Comparison of ENCODE assay signal across 32 cellular contexts in genomic region chr16:49436181-49436580, GRCh38.
"Had no signal": no experiment of that assay in that cellular context is flagged by ENCODE, and none has a peak within 500 bp of the region (broad histone marks: within the 10 kb centered on the region; RNA-seq: fewer than 3 reads in every experiment).

No MANE protein-coding gene starts in this region.

- H3K9me3 ChIP-seq: ascending aorta had no signal

- H3K9me3 Mint-ChIP-seq: activated B cell treated with CpG ODN at 0.5 μM for 24 hours; activated CD4-positive, alpha-beta memory T cell treated with anti-CD3 and anti-CD28 coated beads for 36 hours; activated CD4-positive, alpha-beta T cell treated with anti-CD3 and anti-CD28 coated beads, Interleukin-2, amount 10 ng/mL, durations not matched to agents 24 days and 14 days; activated CD8-positive, alpha-beta T cell treated with anti-CD3 and anti-CD28 coated beads for 36 hours; activated naive CD4-positive, alpha-beta T cell treated with anti-CD3 and anti-CD28 coated beads for 36 hours; activated naive CD4-positive, alpha-beta T cell treated with anti-CD3 and anti-CD28 coated beads, Interleukin-2, amount 50 U/mL, for 24 hours; activated naive CD8-positive, alpha-beta T cell treated with anti-CD3 and anti-CD28 coated beads, Interleukin-2, amount 10 ng/mL, durations not matched to agents 7 days and 5 days; activated naive CD8-positive, alpha-beta T cell treated with anti-CD3 and anti-CD28 coated beads, Interleukin-2, amount 50 U/mL, for 24 hours; activated T-cell treated with anti-CD3 and anti-CD28 coated beads, Interleukin-2, amount 50 U/mL, for 24 hours; activated T-helper 2 cell treated with anti-CD3 and anti-CD28 coated beads, Interferon-gamma antibody, Interleukin-2, Interleukin-4, amounts not matched to agents 10 μg/mL and 5 μg/mL and 100 μg/mL, durations not matched to agents 14 hours and 24 hours and 36 hours; brain; central memory CD8-positive, alpha-beta T cell; T-helper 1 cell treated with Interleukin-12 subunit alpha and Interleukin-12 subunit beta and Interleukin-4 antibody, amounts not matched to agents 30 μg/mL and 1 μg/mL, for 36 hours; T-helper 2 cell treated with Interferon-gamma antibody and Interleukin-4, amounts not matched to agents 5 μg/mL and 100 μg/mL, for 36 hours had no signal

- H3K27me3 ChIP-seq: ascending aorta had no signal

- H3K36me3 ChIP-seq: ascending aorta, cardiac muscle cell had no signal

- H3K4me1 Mint-ChIP-seq: central memory CD8-positive, alpha-beta T cell had no signal

- H3K36me3 Mint-ChIP-seq: activated CD4-positive, alpha-beta memory T cell treated with anti-CD3 and anti-CD28 coated beads for 36 hours; activated naive CD4-positive, alpha-beta T cell treated with anti-CD3 and anti-CD28 coated beads, Interleukin-2, amount 50 U/mL, for 24 hours; activated naive CD8-positive, alpha-beta T cell; activated naive CD8-positive, alpha-beta T cell treated with anti-CD3 and anti-CD28 coated beads, Interleukin-2, amount 10 ng/mL, durations not matched to agents 7 days and 5 days; brain had no signal

- DNase-seq: activated B cell treated with CpG ODN at 0.5 μM for 24 hours; activated CD4-positive, alpha-beta memory T cell treated with anti-CD3 and anti-CD28 coated beads for 36 hours; activated CD4-positive, alpha-beta T cell treated with anti-CD3 and anti-CD28 coated beads for 4 hours; activated CD4-positive, alpha-beta T cell treated with anti-CD3 and anti-CD28 coated beads, Interleukin-2, amount 10 ng/mL, durations not matched to agents 24 days and 14 days; activated CD4-positive, alpha-beta T cell treated with anti-CD3 and anti-CD28 coated beads, Interleukin-2, amount 50 U/mL, for 1 hour; activated CD4-positive, alpha-beta T cell treated with anti-CD3 and anti-CD28 coated beads, Interleukin-2, amount 50 U/mL, for 4 hours; activated CD4-positive, CD25-positive, alpha-beta regulatory T cell treated with anti-CD3 and anti-CD28 coated beads, Interleukin-2, amount 50 U/mL, for 72 hours; activated CD8-positive, alpha-beta memory T cell treated with anti-CD3 and anti-CD28 coated beads, Interleukin-2, amount 50 U/mL, for 48 hours; activated CD8-positive, alpha-beta T cell treated with anti-CD3 and anti-CD28 coated beads for 36 hours; activated effector memory CD4-positive, alpha-beta T cell treated with Interleukin-2 at 50 U/mL for 16 hours; activated gamma-delta T cell; activated naive CD4-positive, alpha-beta T cell treated with anti-CD3 and anti-CD28 coated beads for 36 hours; activated naive CD8-positive, alpha-beta T cell treated with anti-CD3 and anti-CD28 coated beads, Interleukin-2, amount 50 U/mL, for 24 hours; activated T-cell treated with anti-CD3 and anti-CD28 coated beads, Interleukin-2, amount 50 U/mL, for 24 hours; activated T-cell treated with anti-CD3 and anti-CD28 coated beads, Interleukin-2, amount 50 U/mL, for 48 hours; amygdala; anterior cingulate cortex; caudate nucleus; T-helper 1 cell; T-helper 2 cell; T-helper 9 cell had no signal

- H3K4me3 Mint-ChIP-seq: activated B cell treated with CpG ODN at 0.5 μM for 24 hours; activated CD4-positive, alpha-beta memory T cell treated with anti-CD3 and anti-CD28 coated beads for 36 hours; activated CD4-positive, alpha-beta T cell treated with anti-CD3 and anti-CD28 coated beads, Interleukin-2, amount 10 ng/mL, durations not matched to agents 24 days and 14 days; activated CD8-positive, alpha-beta T cell treated with anti-CD3 and anti-CD28 coated beads for 36 hours; activated naive CD4-positive, alpha-beta T cell treated with anti-CD3 and anti-CD28 coated beads for 36 hours; activated naive CD4-positive, alpha-beta T cell treated with anti-CD3 and anti-CD28 coated beads, Interleukin-2, amount 50 U/mL, for 24 hours; activated naive CD8-positive, alpha-beta T cell; activated naive CD8-positive, alpha-beta T cell treated with anti-CD3 and anti-CD28 coated beads, Interleukin-2, amount 10 ng/mL, durations not matched to agents 7 days and 5 days; activated naive CD8-positive, alpha-beta T cell treated with anti-CD3 and anti-CD28 coated beads, Interleukin-2, amount 50 U/mL, for 24 hours; activated T-cell treated with anti-CD3 and anti-CD28 coated beads, Interleukin-2, amount 50 U/mL, for 24 hours; brain; central memory CD8-positive, alpha-beta T cell; T-helper 1 cell treated with Interleukin-12 subunit alpha and Interleukin-12 subunit beta and Interleukin-4 antibody, amounts not matched to agents 30 μg/mL and 1 μg/mL, for 36 hours; T-helper 2 cell treated with Interferon-gamma antibody and Interleukin-4, amounts not matched to agents 5 μg/mL and 100 μg/mL, for 36 hours had no signal

- H3K27ac ChIP-seq: ascending aorta, cardiac muscle cell, VCaP had no signal

- H3K4me3 ChIP-seq: ascending aorta, cardiac muscle cell had no signal

- H3K27ac Mint-ChIP-seq: activated B cell treated with CpG ODN at 0.5 μM for 24 hours; activated CD4-positive, alpha-beta memory T cell treated with anti-CD3 and anti-CD28 coated beads for 36 hours; activated CD4-positive, alpha-beta T cell treated with anti-CD3 and anti-CD28 coated beads, Interleukin-2, amount 10 ng/mL, durations not matched to agents 24 days and 14 days; activated CD8-positive, alpha-beta T cell treated with anti-CD3 and anti-CD28 coated beads for 36 hours; activated naive CD4-positive, alpha-beta T cell treated with anti-CD3 and anti-CD28 coated beads for 36 hours; activated naive CD4-positive, alpha-beta T cell treated with anti-CD3 and anti-CD28 coated beads, Interleukin-2, amount 50 U/mL, for 24 hours; activated naive CD8-positive, alpha-beta T cell; activated naive CD8-positive, alpha-beta T cell treated with anti-CD3 and anti-CD28 coated beads, Interleukin-2, amount 10 ng/mL, durations not matched to agents 7 days and 5 days; activated naive CD8-positive, alpha-beta T cell treated with anti-CD3 and anti-CD28 coated beads, Interleukin-2, amount 50 U/mL, for 24 hours; activated T-cell treated with anti-CD3 and anti-CD28 coated beads, Interleukin-2, amount 50 U/mL, for 24 hours; activated T-helper 2 cell treated with anti-CD3 and anti-CD28 coated beads, Interferon-gamma antibody, Interleukin-2, Interleukin-4, amounts not matched to agents 10 μg/mL and 5 μg/mL and 100 μg/mL, durations not matched to agents 14 hours and 24 hours and 36 hours; T-helper 1 cell treated with Interleukin-12 subunit alpha and Interleukin-12 subunit beta and Interleukin-4 antibody, amounts not matched to agents 30 μg/mL and 1 μg/mL, for 36 hours; T-helper 2 cell treated with Interferon-gamma antibody and Interleukin-4, amounts not matched to agents 5 μg/mL and 100 μg/mL, for 36 hours had no signal

- H3K27me3 Mint-ChIP-seq: activated B cell treated with CpG ODN at 0.5 μM for 24 hours; activated CD8-positive, alpha-beta T cell treated with anti-CD3 and anti-CD28 coated beads for 36 hours; activated naive CD8-positive, alpha-beta T cell; activated naive CD8-positive, alpha-beta T cell treated with anti-CD3 and anti-CD28 coated beads, Interleukin-2, amount 10 ng/mL, durations not matched to agents 7 days and 5 days; activated naive CD8-positive, alpha-beta T cell treated with anti-CD3 and anti-CD28 coated beads, Interleukin-2, amount 50 U/mL, for 24 hours; activated T-cell treated with anti-CD3 and anti-CD28 coated beads, Interleukin-2, amount 50 U/mL, for 24 hours had no signal

- ATAC-seq: activated CD8-positive, alpha-beta T cell treated with anti-CD3 and anti-CD28 coated beads for 36 hours; activated naive CD8-positive, alpha-beta T cell treated with anti-CD3 and anti-CD28 coated beads, Interleukin-2, amount 50 U/mL, for 24 hours had no signal
